8 cellular contexts compared by ENCODE assay signal in the genomic region with DNA sequence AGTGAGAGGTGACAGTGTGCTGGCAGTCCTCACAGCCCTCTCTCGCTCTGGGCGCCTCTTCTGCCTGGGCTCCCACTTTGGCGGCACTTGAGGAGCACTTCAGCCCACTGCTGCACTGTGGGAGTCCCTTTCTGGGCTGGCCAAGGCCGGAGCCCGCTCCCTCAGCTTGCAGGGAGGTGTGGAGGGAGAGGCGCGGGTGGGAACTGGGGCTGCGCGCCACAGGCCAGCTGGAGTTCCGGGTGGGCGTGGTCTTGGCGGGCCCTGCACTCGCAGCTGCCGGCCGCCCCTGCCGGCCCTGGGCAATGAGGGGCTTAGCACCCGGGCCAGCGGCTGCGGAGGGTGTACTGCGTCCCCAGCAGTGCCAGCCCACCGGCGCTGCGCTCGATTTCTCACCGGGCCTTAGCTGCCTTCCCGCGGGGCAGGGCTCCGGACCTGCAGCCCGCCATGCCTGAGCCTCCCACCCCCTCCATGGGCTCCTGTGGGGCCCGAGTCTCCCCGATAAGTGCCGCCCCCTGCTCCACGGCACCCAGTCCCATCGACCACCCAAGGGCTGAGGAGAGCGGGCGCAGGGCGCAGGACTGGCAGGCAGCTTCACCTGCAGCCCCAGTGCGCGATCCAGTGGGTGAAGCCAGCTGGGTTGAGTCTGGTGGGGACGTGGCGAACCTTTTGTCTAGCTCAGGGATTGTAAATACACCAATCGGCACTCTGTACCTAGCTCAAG. TPM values are rescaled to one million over a fixed set of nuclear protein-coding genes. Genes with fewer than 3 reads are reported as not detected.
A peak's percentile ranks its signal among the peaks of the same experiment; 100 is the strongest.
DNase-seq lines count a peak whose midpoint lies in the region; ATAC-seq, FAIRE-seq and TF ChIP-seq lines count a peak whose summit lies in the region.
"Not testable (repeated sequence)": the region's sequence is repeated elsewhere in the genome, so short reads cannot be mapped to it uniquely, and the experiment has no call there.

No MANE protein-coding gene starts in this region.

- H3K9me3 Mint-ChIP-seq in activated naive CD8-positive, alpha-beta T cell treated with anti-CD3 and anti-CD28 coated beads, Interleukin-2, amount 50 U/mL, for 24 hours, result not testable (repeated sequence)

- peak overlapping the region; percentile 61 for H3K4me3 Mint-ChIP-seq in T-helper 17 cell
- H3K4me3 Mint-ChIP-seq in activated naive CD8-positive, alpha-beta T cell treated with anti-CD3 and anti-CD28 coated beads, Interleukin-2, amount 50 U/mL, for 24 hours, result peak overlapping the region; percentile 8

- H3K27ac ChIP-seq in AG04450 (ENCODE audit: low read depth, low read length); esophagus (ENCODE audit: low read depth in 2 of 2, low read length in 1 of 2); kidney (ENCODE audit: low read depth in 2 of 2, low read length in 2 of 2); pancreas: not testable (repeated sequence)
- peak overlapping the region in 1 of 5 donors; percentile 56 for H3K27ac ChIP-seq in stomach

- TF ChIP-seq EP300 in stomach (IDR thresholded peaks at IDR 0.05), result not testable (repeated sequence)

- H3K36me3 Mint-ChIP-seq in T-helper 17 cell (ENCODE audit: low read depth); activated naive CD8-positive, alpha-beta T cell treated with anti-CD3 and anti-CD28 coated beads, Interleukin-2, amount 50 U/mL, for 24 hours (ENCODE audit: low read depth): not testable (repeated sequence)

- H3K9me3 ChIP-seq in AG04450 (ENCODE audit: control insufficient read depth, insufficient read depth, low read length); T-helper 17 cell (ENCODE audit: control insufficient read depth, low read length, poor library complexity, severe bottlenecking); esophagus (ENCODE audit: control insufficient read depth in 2 of 2, insufficient read depth in 1 of 2, low read depth in 1 of 2, low read length in 1 of 2); kidney (ENCODE audit: control insufficient read depth in 1 of 2, low read length in 2 of 2); pancreas; stomach: not testable (repeated sequence)

- not testable (repeated sequence) for H3K27me3 Mint-ChIP-seq in T-helper 17 cell; activated naive CD8-positive, alpha-beta T cell treated with anti-CD3 and anti-CD28 coated beads, Interleukin-2, amount 50 U/mL, for 24 hours

- 56 to 59% methylated on average over 29 to 42 of the region's 42 CpGs for WGBS in esophagus, 2 donors
- 47 to 56% methylated on average over 32 to 42 of the region's 42 CpGs for WGBS in pancreas, 2 donors
- 43 to 63% (median 56%) methylated on average over 6 to 42 of the region's 42 CpGs for WGBS in stomach, 5 donors

- not testable (repeated sequence) for H3K9ac ChIP-seq in kidney (ENCODE audit: low read length in 2 of 2)

- H3K4me1 Mint-ChIP-seq in T-helper 17 cell, result not testable (repeated sequence)
- peaks cover 11% of the 10 kb centered on the region for H3K4me1 Mint-ChIP-seq in activated naive CD8-positive, alpha-beta T cell treated with anti-CD3 and anti-CD28 coated beads, Interleukin-2, amount 50 U/mL, for 24 hours

- H3K4me3 ChIP-seq in AG04450 (ENCODE audit: low read depth, low read length) (peak overlapping the region; percentile 22; the same call in 1 of the 2 replicates), GM12864 (ENCODE audit: low read depth, low read length) (peak overlapping the region; percentile 9), esophagus (ENCODE audit: low read depth in 1 of 2, low read length in 2 of 2) (peak overlapping the region; percentile 17 to 31), pancreas (peak overlapping the region; percentile 4 to 49 (median 28)), stomach (peak overlapping the region; percentile 30 to 51 (median 40))
- not testable (repeated sequence) for H3K4me3 ChIP-seq in kidney (ENCODE audit: low read length in 2 of 2)

- not testable (repeated sequence) for H3K36me3 ChIP-seq in esophagus (ENCODE audit: control insufficient read depth in 2 of 2, insufficient read depth in 2 of 2, low read length in 1 of 2); kidney (ENCODE audit: control insufficient read depth in 1 of 2, insufficient read depth in 2 of 2, low read length in 2 of 2); pancreas; stomach

- not testable (repeated sequence) for TF ChIP-seq CTCF in AG04450 (IDR thresholded peaks at IDR 0.05; ENCODE audit: low read depth, low read length); GM12864 (IDR thresholded peaks at IDR 0.05; ENCODE audit: low read depth, low read length, missing control alignments); kidney (IDR thresholded peaks at IDR 0.05; ENCODE audit: borderline replicate concordance, extremely low read depth, insufficient read depth); pancreas (IDR thresholded peaks at IDR 0.05); stomach (IDR thresholded peaks at IDR 0.05)

- not testable (repeated sequence) for ATAC-seq in T-helper 17 cell; activated naive CD8-positive, alpha-beta T cell treated with anti-CD3 and anti-CD28 coated beads, Interleukin-2, amount 50 U/mL, for 24 hours
- ATAC-seq in pancreas, result peak in 3 of 4 donors; percentile 81 to 88 (median 86)

- DNase-seq in AG04450 (ENCODE audit: low read depth, low spot score); GM12864 (ENCODE audit: low read depth); T-helper 17 cell; activated naive CD8-positive, alpha-beta T cell treated with anti-CD3 and anti-CD28 coated beads, Interleukin-2, amount 50 U/mL, for 24 hours; stomach: not testable (repeated sequence)
- DNase-seq in kidney (peak; percentile 78), pancreas (peak; percentile 21 to 82 (median 48))

- not testable (repeated sequence) for H3K27ac Mint-ChIP-seq in T-helper 17 cell; activated naive CD8-positive, alpha-beta T cell treated with anti-CD3 and anti-CD28 coated beads, Interleukin-2, amount 50 U/mL, for 24 hours

- not testable (repeated sequence) for H3K4me1 ChIP-seq in esophagus (ENCODE audit: control insufficient read depth in 2 of 2, insufficient read depth in 2 of 2, low read length in 1 of 2); kidney (ENCODE audit: control insufficient read depth in 1 of 2, insufficient read depth in 1 of 2, low read depth in 1 of 2, low read length in 2 of 2); pancreas
- peaks cover 0 to 16% (median 5%) of the 10 kb centered on the region in 4 donors for H3K4me1 ChIP-seq in stomach

- POLR2A ChIA-PET in AG04450 (lab: Yijun Ruan, JAX), result not testable (repeated sequence)

- intact Hi-C loops in kidney (cut with DNase I); pancreas (cut with DNase I): not testable (repeated sequence)
- intact Hi-C loops in stomach (cut with DNase I; ENCODE audit: low total_unique reads), result loop anchor here (10.0 kb wide), 1 partner anchor 98 kb away; no protein-coding TSS in a partner anchor

- FAIRE-seq in kidney (lab: Jason Lieb, UNC); pancreas (lab: Jason Lieb, UNC): not testable (repeated sequence)

- TF ChIP-seq POLR2A in stomach (IDR thresholded peaks at IDR 0.05), result not testable (repeated sequence)

- H3K27me3 ChIP-seq in AG04450 (ENCODE audit: control insufficient read depth, insufficient read depth, low read length); esophagus (ENCODE audit: control insufficient read depth in 1 of 2, insufficient read depth in 2 of 2, low read length in 2 of 2); pancreas; stomach: not testable (repeated sequence)

- CTCF ChIA-PET in AG04450 (lab: Charles Lee), result not testable (repeated sequence)

RNA-seq across cellular contexts. Expression of gene CKS2, which starts 28.6 kb away (rescaled TPM):
- polyA plus RNA-seq in AG04450 (2011; rRNA removed) (105 and 137 TPM in 2 replicates), esophagus (10 to 100 TPM; 74.8 to 81.6 TPM), kidney (ENCODE audit: insufficient read depth, low read depth, low replicate concordance) (72.8 TPM), pancreas (1 to 10 TPM; 3.2 to 3.9 TPM), stomach (10 to 100 TPM; 43.5 to 84.0 (median 76.6) TPM)
- polyA minus RNA-seq in AG04450 (2011; rRNA and poly(A)+ RNA removed), result 39.0 and 53.9 TPM in 2 replicates
- total RNA-seq in T-helper 17 cell (10 to 100 TPM; 11.9 to 18.1 TPM), kidney (7.0 TPM), pancreas (1 to 10 TPM in 4 of 6 donors, under 1 TPM in 2; 0.83 to 4.1 (median 2.2) TPM), stomach (10 to 100 TPM in 2 of 5 donors, 1 to 10 TPM in 1, not detected in 2; 1.4 to 34.7 (median 25.4) TPM)

RNA-seq across cellular contexts. Expression of gene SECISBP2, which starts 35.9 kb away (rescaled TPM):
- 21.4 and 26.3 TPM in 2 replicates for polyA plus RNA-seq in AG04450 (2011; rRNA removed)
- 22.4 and 23.6 TPM in 2 replicates for polyA minus RNA-seq in AG04450 (2011; rRNA and poly(A)+ RNA removed)
- 100 to 1,000 TPM; 106 to 115 TPM for total RNA-seq in T-helper 17 cell
- 10 to 100 TPM; 14.0 to 16.0 TPM for polyA plus RNA-seq in esophagus
- 59.8 TPM for total RNA-seq in kidney
- 27.0 TPM for polyA plus RNA-seq in kidney (ENCODE audit: insufficient read depth, low read depth, low replicate concordance)
- total RNA-seq in pancreas, result 10 to 100 TPM; 23.4 to 31.0 (median 29.3) TPM
- 10 to 100 TPM; 30.7 to 41.1 TPM for polyA plus RNA-seq in pancreas
- 100 to 1,000 TPM in 2 of 5 donors, 10 to 100 TPM in 3; 56.8 to 136 (median 86.6) TPM for total RNA-seq in stomach
- polyA plus RNA-seq in stomach, result 10 to 100 TPM; 18.1 to 19.6 (median 18.5) TPM

Comparison
In these comparisons a context has a peak if more than half of its experiments do, and no peak if none do; other contexts are left out.
1. RNA of gene CKS2, which starts 28.6 kb away (polyA plus RNA-seq): 105 to 137 TPM in AG04450, 74.8 to 81.6 TPM in esophagus, 43.5 to 84.0 TPM in stomach and 72.8 TPM in kidney (single experiment); 3.2 to 3.9 TPM in pancreas; every median in the first group is over 4 times any median in the second.